In the genomic region with DNA sequence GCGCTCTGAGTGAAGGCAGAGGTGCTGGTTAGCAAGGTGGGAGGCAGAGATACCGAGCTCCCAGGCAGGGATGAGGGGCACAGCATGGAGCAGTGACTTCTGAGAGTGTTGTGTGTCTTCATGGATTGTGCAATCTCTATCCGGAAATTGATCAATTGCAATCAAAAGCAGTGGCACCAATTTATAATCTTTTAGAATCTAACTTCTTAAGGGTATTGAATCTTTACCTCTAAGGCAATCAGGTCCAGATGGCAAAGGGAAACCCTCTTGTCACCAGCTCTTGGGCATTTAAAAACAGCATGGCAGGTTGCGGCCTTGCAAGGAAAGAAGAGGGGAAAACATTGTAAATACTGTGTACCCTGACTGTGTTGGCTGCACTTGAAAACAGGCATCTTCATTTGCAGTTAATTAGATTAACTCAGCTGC, we compare ENCODE assay signal across 14 cellular contexts. TPM values are rescaled to one million over a fixed set of nuclear protein-coding genes. Genes with fewer than 3 reads are reported as not detected.
DNase-seq lines count a peak whose midpoint lies in the region; ATAC-seq and TF ChIP-seq lines count a peak whose summit lies in the region.
"Had no signal": no experiment of that assay in that cellular context is flagged by ENCODE, and none has a peak within 500 bp of the region (broad histone marks: within the 10 kb centered on the region; RNA-seq: fewer than 3 reads in every experiment).

No MANE protein-coding gene starts in this region.

- H3K27me3 ChIP-seq in right atrium auricular region (no peaks in the 10 kb centered on the region), duodenal mucosa (ENCODE audit: control insufficient read depth in 1 of 2, insufficient read depth in 2 of 2, low read length in 2 of 2) (no peaks in the 10 kb centered on the region), neuronal stem cell (ENCODE audit: control insufficient read depth in 3 of 3, insufficient read depth in 3 of 3, low read depth in 1 of 3, low read length in 3 of 3) (no peaks in the 10 kb centered on the region), vagina (no peaks in the 10 kb centered on the region)

- WGBS in neuronal stem cell (ENCODE audit: extremely low coverage in 2 of 2, insufficient read length in 2 of 2, insufficient replicate concordance in 1 of 2), 2 donors: no CpG with 5 or more reads among the region's 4 CpGs

- no peak overlapping the region for H3K4ac ChIP-seq in neuronal stem cell (ENCODE audit: low read length)

- TF ChIP-seq POLR2A in vagina (IDR thresholded peaks at IDR 0.05): no peak

- DNase-seq in right atrium auricular region (ENCODE audit: low spot score) (no peak), left cardiac atrium (no peak), neuronal stem cell (ENCODE audit: low spot score) (no peak), vagina (ENCODE audit: extremely low spot score in 2 of 2) (no peak), nucleus accumbens (lab: John Stamatoyannopoulos, UW) (no peak)
- DNase-seq in stimulated activated CD8-positive, alpha-beta memory T cell treated with anti-CD3 and anti-CD28 coated beads, Interleukin-4, amount 100 ng/mL, for 48 hours: no peak
- DNase-seq: activated CD8-positive, alpha-beta memory T cell treated with anti-CD3 and anti-CD28 coated beads for 24 hours; activated naive CD8-positive, alpha-beta T cell treated with anti-CD3 and anti-CD28 coated beads, Interleukin-2, amount 50 U/mL, for 24 hours; effector CD4-positive, alpha-beta T cell; midbrain; spleen had no signal

- no peak for TF ChIP-seq CTCF in right atrium auricular region (IDR thresholded peaks at IDR 0.05)
- no peak for TF ChIP-seq CTCF in vagina (IDR thresholded peaks at IDR 0.05)

- no peak overlapping the region for H3K4me2 ChIP-seq in neuronal stem cell (ENCODE audit: insufficient read depth, low read length, poor library complexity, severe bottlenecking)

- peak overlapping the region; percentile 57 to 81 for H3K27ac ChIP-seq in right atrium auricular region
- H3K27ac ChIP-seq in duodenal mucosa (ENCODE audit: low read depth, low read length): peak overlapping the region; percentile 0
- no peak overlapping the region for H3K27ac ChIP-seq in neuronal stem cell (replicated peaks; ENCODE audit: low read length)
- H3K27ac ChIP-seq in vagina: peak overlapping the region; percentile 54
- H3K27ac ChIP-seq: RWPE1 had no signal

- H3K14ac ChIP-seq in neuronal stem cell (ENCODE audit: low read length): no peak overlapping the region

- no peak overlapping the region for H4K91ac ChIP-seq in neuronal stem cell (ENCODE audit: low read depth, low read length, poor library complexity)

- no peak overlapping the region for H3K4me3 ChIP-seq in right atrium auricular region
- peak overlapping the region in 1 of 2 donors; percentile 9 for H3K4me3 ChIP-seq in duodenal mucosa (ENCODE audit: low read depth in 1 of 2, low read length in 2 of 2)
- H3K4me3 ChIP-seq in neuronal stem cell (ENCODE audit: low read length in 2 of 2): no peak overlapping the region
- H3K4me3 ChIP-seq in vagina: no peak overlapping the region
- H3K4me3 ChIP-seq: spleen had no signal

- no peak overlapping the region for H2BK120ac ChIP-seq in neuronal stem cell (ENCODE audit: low read depth, low read length)

- no peaks in the 10 kb centered on the region for H3K36me3 ChIP-seq in right atrium auricular region
- H3K36me3 ChIP-seq in duodenal mucosa (ENCODE audit: control insufficient read depth in 1 of 2, insufficient read depth in 2 of 2, low read length in 2 of 2): no peaks in the 10 kb centered on the region
- no peaks in the 10 kb centered on the region for H3K36me3 ChIP-seq in neuronal stem cell (replicated peaks in 1 of 2; ENCODE audit: control insufficient read depth in 2 of 2, insufficient read depth in 2 of 2, low read length in 2 of 2)
- H3K36me3 ChIP-seq in vagina: no peaks in the 10 kb centered on the region
- H3K36me3 ChIP-seq: spleen had no signal

- no peak overlapping the region for H4K8ac ChIP-seq in neuronal stem cell (ENCODE audit: low read depth, low read length)

- H3K79me1 ChIP-seq in neuronal stem cell (ENCODE audit: low read depth, low read length): no peaks in the 10 kb centered on the region

- no peak overlapping the region for H2BK15ac ChIP-seq in neuronal stem cell (ENCODE audit: low read length)

- no peak overlapping the region for H2BK5ac ChIP-seq in neuronal stem cell (ENCODE audit: low read length)

- H2AK5ac ChIP-seq in neuronal stem cell (ENCODE audit: low read depth, low read length): no peak overlapping the region

- no peak for ATAC-seq in left cardiac atrium
- ATAC-seq in GM18502 (IDR thresholded peaks at IDR 0.05; ENCODE audit: poor library complexity, unreplicated experiment): no peak
- ATAC-seq: activated naive CD8-positive, alpha-beta T cell treated with anti-CD3 and anti-CD28 coated beads, Interleukin-2, amount 50 U/mL, for 24 hours had no signal

- H3K23ac ChIP-seq in neuronal stem cell (ENCODE audit: low read depth, low read length, poor library complexity): no peak overlapping the region

- H3K4me1 ChIP-seq in right atrium auricular region: peaks cover 0 to 53% of the 10 kb centered on the region in 2 donors
- H3K4me1 ChIP-seq in duodenal mucosa (ENCODE audit: control insufficient read depth in 1 of 2, insufficient read depth in 2 of 2, low read length in 2 of 2): peaks cover 25 to 27% of the 10 kb centered on the region in 2 donors
- peaks cover 10 to 21% of the 10 kb centered on the region in 2 donors for H3K4me1 ChIP-seq in neuronal stem cell (ENCODE audit: control insufficient read depth in 2 of 2, insufficient read depth in 1 of 2, low read depth in 1 of 2, low read length in 2 of 2)
- H3K4me1 ChIP-seq in vagina: peaks cover 49% of the 10 kb centered on the region

- intact Hi-C loops in left cardiac atrium (cut with DNase I): loop anchor here in 1 of 2 donors (10.0 kb wide), 1 partner anchor 88 kb away; the partner anchor contains the start of gene ERCC4
- intact Hi-C loops in vagina (cut with DNase I): loop anchor here (10.0 kb wide), 2 partner anchors 58 to 172 kb away; no protein-coding TSS in a partner anchor

- peak overlapping the region; percentile 18 for H2AFZ ChIP-seq in neuronal stem cell (ENCODE audit: low read length)

- no peak overlapping the region for H3K9ac ChIP-seq in duodenal mucosa (ENCODE audit: low read depth in 1 of 2, low read length in 2 of 2)
- no peak overlapping the region for H3K9ac ChIP-seq in neuronal stem cell (ENCODE audit: low read depth, low read length, poor library complexity)

- no peak overlapping the region for H2BK12ac ChIP-seq in neuronal stem cell (ENCODE audit: low read length)

- no peaks in the 10 kb centered on the region for H3K9me3 ChIP-seq in right atrium auricular region
- H3K9me3 ChIP-seq in duodenal mucosa (ENCODE audit: control insufficient read depth in 1 of 2, low read length in 2 of 2): no peaks in the 10 kb centered on the region
- H3K9me3 ChIP-seq in neuronal stem cell (replicated peaks in 1 of 2; ENCODE audit: control insufficient read depth in 2 of 2, insufficient read depth in 1 of 2, low read depth in 1 of 2, low read length in 2 of 2): no peaks in the 10 kb centered on the region
- H3K9me3 ChIP-seq in vagina: no peaks in the 10 kb centered on the region
- H3K9me3 ChIP-seq: spleen had no signal

- H3K18ac ChIP-seq in neuronal stem cell (ENCODE audit: low read length): no peak overlapping the region

RNA-seq across cellular contexts. Expression of gene MRTFB, which starts 58.0 kb away (rescaled TPM):
- total RNA-seq in right atrium auricular region (10 to 100 TPM; 38.6 to 46.5 TPM), left cardiac atrium (10 to 100 TPM; 34.7 to 36.8 TPM), vagina (103 TPM)
- polyA plus RNA-seq in neuronal stem cell (2013, experiment 1 of 2): 19.2 TPM
- polyA plus RNA-seq in neuronal stem cell (2013, experiment 2 of 2): 19.8 TPM
